1 cellular context compared by ENCODE assay signal in genomic region chr1:80869299-80869698, GRCh38.
TF ChIP-seq lines count a peak whose summit lies in the region.

No MANE protein-coding gene starts in this region.

TF ChIP-seq in K562, 482 proteins besides CTCF, POLR2A, EP300 and RAD21 (continued from another document):
- TF ChIP-seq HOMEZ (CRISPR knock-in tag; IDR thresholded peaks at IDR 0.05), result no peak
- TF ChIP-seq HNRNPH1 (optimal IDR thresholded peaks at IDR 0.05; ENCODE audit: low read depth, low read length), result no peak
- no peak for TF ChIP-seq ASH1L (IDR thresholded peaks at IDR 0.05; ENCODE audit: borderline replicate concordance, low read depth, partially characterized antibody)
- TF ChIP-seq ZNF347 (CRISPR knock-in tag; IDR thresholded peaks at IDR 0.05; ENCODE audit: low read depth), result no peak
- no peak for TF ChIP-seq BDP1 (IDR thresholded peaks at IDR 0.05; ENCODE audit: insufficient read depth, insufficient read length)
- no peak for TF ChIP-seq SIN3A (IDR thresholded peaks at IDR 0.05; ENCODE audit: borderline replicate concordance in 2 of 2, control insufficient read depth in 1 of 2, low read depth in 2 of 2, low read length in 2 of 2)
- TF ChIP-seq DLX4 (CRISPR knock-in tag; IDR thresholded peaks at IDR 0.05), result no peak
- TF ChIP-seq CGGBP1 (CRISPR knock-in tag; IDR thresholded peaks at IDR 0.05), result no peak
- TF ChIP-seq GABPA (tag; conservative IDR thresholded peaks at IDR 0.05; ENCODE audit: low read depth), result no peak
- no peak for TF ChIP-seq PHF8 (IDR thresholded peaks at IDR 0.05; ENCODE audit: borderline replicate concordance, low read length)
- no peak for TF ChIP-seq NFIC (IDR thresholded peaks at IDR 0.05)
- no peak for TF ChIP-seq THAP12 (CRISPR knock-in tag; IDR thresholded peaks at IDR 0.05)
- TF ChIP-seq ZNF644 (tag; IDR thresholded peaks at IDR 0.05; ENCODE audit: low read depth), result no peak
